Comparison of ENCODE assay signal across 8 cellular contexts in genomic region chr11:66467034-66467659, GRCh38. TPM values are rescaled to one million over a fixed set of nuclear protein-coding genes. Genes with fewer than 3 reads are reported as not detected.
DNase-seq lines count a peak whose midpoint lies in the region; ATAC-seq, FAIRE-seq and TF ChIP-seq lines count a peak whose summit lies in the region.

No MANE protein-coding gene starts in this region.

- no peak overlapping the region for H3K14ac ChIP-seq in H9 (ENCODE audit: insufficient read depth, low read length)

- H4K5ac ChIP-seq in H9 (ENCODE audit: insufficient read length, low read depth, low read length): no peak overlapping the region

- H2BK20ac ChIP-seq in H9 (ENCODE audit: low read depth, low read length, poor library complexity, severe bottlenecking): no peak overlapping the region

- peak overlapping the region; percentile 74 to 92 for H3K4me3 Mint-ChIP-seq in H9
- H3K4me3 Mint-ChIP-seq in brain: peak overlapping the region; percentile 89 to 96 (median 95)
- H3K4me3 Mint-ChIP-seq in stimulated activated memory B cell treated with anti-CD40 and anti-IgM and Interleukin-4, amounts not matched to agents 10 μg/mL and 1 μg/mL and 100 μg/mL, for 72 hours: peak overlapping the region; percentile 79

- no peak overlapping the region for H3K23ac ChIP-seq in H9 (ENCODE audit: insufficient read length, low read depth, low read length)

- H4K91ac ChIP-seq in H9 (ENCODE audit: insufficient read length, low read depth, low read length): no peak overlapping the region

- no peak overlapping the region for H2BK12ac ChIP-seq in H9 (ENCODE audit: insufficient read length, low read depth, low read length)

- peak overlapping the region; percentile 73 for H3K4me2 ChIP-seq in H9 (ENCODE audit: insufficient read depth, insufficient read length, low read length)

- H3K79me1 ChIP-seq in H9 (ENCODE audit: insufficient read depth, low read depth, low read length, poor library complexity, severe bottlenecking): no peaks in the 10 kb centered on the region

- H3K56ac ChIP-seq in H9 (ENCODE audit: insufficient read length, low read depth, low read length): no peak overlapping the region

- no peak overlapping the region for H3K18ac ChIP-seq in H9 (ENCODE audit: insufficient read length, low read depth, low read length)

- peaks cover 21 to 36% of the 10 kb centered on the region in 2 experiments for H3K4me1 Mint-ChIP-seq in H9
- H3K4me1 Mint-ChIP-seq in brain: peaks cover 35% of the 10 kb centered on the region
- peaks cover 33% of the 10 kb centered on the region for H3K4me1 Mint-ChIP-seq in stimulated activated memory B cell treated with anti-CD40 and anti-IgM and Interleukin-4, amounts not matched to agents 10 μg/mL and 1 μg/mL and 100 μg/mL, for 72 hours

- no peaks in the 10 kb centered on the region; the same call in 1 of the 2 replicates for H3K4me1 ChIP-seq in H9 (ENCODE audit: insufficient read depth, low read length)

- no peaks in the 10 kb centered on the region for H3K9me3 ChIP-seq in H9 (ENCODE audit: control insufficient read depth, low read depth, low read length)

- FAIRE-seq in RCC 7860 (lab: Jason Lieb, UNC): no peak

- DNase-seq in activated T-cell treated with anti-CD3 and anti-CD28 coated beads for 1 hour (ENCODE audit: low read depth) (peak; percentile 30), activated T-cell treated with anti-CD3 and anti-CD28 coated beads for 4 hours (no peak), H9 (no peak), NCI-H2171 treated with DMSO at 0.1 percent for 48 hours (lab: John Stamatoyannopoulos, UW) (peak; percentile 56), kidney tubule cell (ENCODE audit: low spot score) (peak; percentile 25), RCC 7860 (ENCODE audit: low spot score) (no peak)

- peak overlapping the region; percentile 34 for H3K9ac ChIP-seq in H9 (ENCODE audit: extremely low read depth, insufficient read length, low read length)

- no peak overlapping the region for H3T11ph ChIP-seq in H9 (ENCODE audit: low read length)

- H3K4ac ChIP-seq in H9 (ENCODE audit: low read depth, low read length): no peak overlapping the region

- H2BK15ac ChIP-seq in H9 (ENCODE audit: low read depth, low read length): no peak overlapping the region

- H3K27ac Mint-ChIP-seq in H9: no peak overlapping the region; a peak in 1 of 7 replicates
- H3K27ac Mint-ChIP-seq in brain: peak overlapping the region; percentile 56 to 94 (median 88)
- H3K27ac Mint-ChIP-seq in stimulated activated memory B cell treated with anti-CD40 and anti-IgM and Interleukin-4, amounts not matched to agents 10 μg/mL and 1 μg/mL and 100 μg/mL, for 72 hours: peak overlapping the region; percentile 78

- no peak overlapping the region for H4K8ac ChIP-seq in H9 (replicated peaks; ENCODE audit: insufficient read length, low read depth, low read length)

- H3K9me3 Mint-ChIP-seq in H9 (peaks cover 10 to 16% of the 10 kb centered on the region in 2 experiments; a peak in 4 of 5 replicates), brain (peaks cover 7 to 13% (median 8%) of the 10 kb centered on the region in 5 experiments)
- no peaks in the 10 kb centered on the region for H3K9me3 Mint-ChIP-seq in stimulated activated memory B cell treated with anti-CD40 and anti-IgM and Interleukin-4, amounts not matched to agents 10 μg/mL and 1 μg/mL and 100 μg/mL, for 72 hours

- peak; percentile 44 for TF ChIP-seq CTCF in H9 (conservative IDR thresholded peaks at IDR 0.05)
- TF ChIP-seq CTCF in brain (conservative IDR thresholded peaks at IDR 0.05): peak; percentile 21 to 38

- H3K36me3 Mint-ChIP-seq in H9 (ENCODE audit: insufficient read depth in 1 of 3, low read depth in 3 of 3) (peaks cover 2 to 27% (median 7%) of the 10 kb centered on the region in 3 experiments; a peak in 6 of 7 replicates), brain (peaks cover 7% of the 10 kb centered on the region)
- peaks cover 6% of the 10 kb centered on the region for H3K36me3 Mint-ChIP-seq in stimulated activated memory B cell treated with anti-CD40 and anti-IgM and Interleukin-4, amounts not matched to agents 10 μg/mL and 1 μg/mL and 100 μg/mL, for 72 hours

- no peaks in the 10 kb centered on the region for H3K79me2 ChIP-seq in H9 (ENCODE audit: insufficient read depth, low read length)

- H2AK5ac ChIP-seq in H9 (ENCODE audit: insufficient read length, low read length): no peak overlapping the region

- no peak overlapping the region for H2BK120ac ChIP-seq in H9 (ENCODE audit: low read depth, low read length, poor library complexity, severe bottlenecking)

- H3K23me2 ChIP-seq in H9 (ENCODE audit: insufficient read length, low read depth, low read length, poor library complexity, severe bottlenecking): peaks cover 6% of the 10 kb centered on the region

- no CpG with 5 or more reads among the region's 72 CpGs for WGBS in H9 (ENCODE audit: extremely low coverage, insufficient read length, low lambda C conversion rate)

- no peak overlapping the region for H2BK5ac ChIP-seq in H9 (ENCODE audit: insufficient read length, low read length)

- H4K20me1 ChIP-seq in H9 (ENCODE audit: control insufficient read depth, insufficient read depth, insufficient read length): no peaks in the 10 kb centered on the region

- ATAC-seq in stimulated activated memory B cell treated with anti-CD40 and anti-IgM and Interleukin-4, amounts not matched to agents 10 μg/mL and 1 μg/mL and 100 μg/mL, for 72 hours: peak; percentile 73

- H3K27me3 ChIP-seq in H9 (ENCODE audit: insufficient read depth, low read length): no peaks in the 10 kb centered on the region

- H3K27me3 Mint-ChIP-seq in H9 (ENCODE audit: low read depth) (peaks cover 8% of the 10 kb centered on the region), brain (peaks cover 3% of the 10 kb centered on the region)
- no peaks in the 10 kb centered on the region for H3K27me3 Mint-ChIP-seq in stimulated activated memory B cell treated with anti-CD40 and anti-IgM and Interleukin-4, amounts not matched to agents 10 μg/mL and 1 μg/mL and 100 μg/mL, for 72 hours

- no peak overlapping the region for H3K27ac ChIP-seq in H9 (ENCODE audit: insufficient read length, low read depth, low read length)

- no peak overlapping the region for H2AFZ ChIP-seq in H9 (ENCODE audit: low read length)

RNA-seq across cellular contexts. Expression of gene PELI3, which starts 0.4 kb away (rescaled TPM):
- 9.3 and 10.3 TPM in 2 replicates for total RNA-seq in H9 (2021)
- polyA plus RNA-seq in brain (ENCODE audit: insufficient read depth, low read depth, low replicate concordance): 27.7 TPM

RNA-seq across cellular contexts. Expression of gene DPP3, which starts 13.1 kb away (rescaled TPM):
- 83.1 and 85.3 TPM in 2 replicates for total RNA-seq in H9 (2021)
- 64.5 TPM for polyA plus RNA-seq in brain (ENCODE audit: insufficient read depth, low read depth, low replicate concordance)

RNA-seq across cellular contexts. Expression of gene MRPL11, which starts 28.5 kb away (rescaled TPM):
- total RNA-seq in H9 (2021): 105 and 106 TPM in 2 replicates
- 75.6 TPM for polyA plus RNA-seq in brain (ENCODE audit: insufficient read depth, low read depth, low replicate concordance)

RNA-seq across cellular contexts. Expression of gene BBS1, which starts 43.3 kb away (rescaled TPM):
- total RNA-seq in H9 (2021): 27.2 and 29.5 TPM in 2 replicates
- 53.7 TPM for polyA plus RNA-seq in brain (ENCODE audit: insufficient read depth, low read depth, low replicate concordance)

RNA-seq across cellular contexts. Expression of gene NPAS4, which starts 46.3 kb away (rescaled TPM):
- 1.6 and 1.8 TPM in 2 replicates for total RNA-seq in H9 (2021)
- polyA plus RNA-seq in brain (ENCODE audit: insufficient read depth, low read depth, low replicate concordance): not detected

Comparison
In these comparisons a context has a peak if more than half of its experiments do, and no peak if none do; other contexts are left out.
1. DNase-seq: peak in activated T-cell treated with anti-CD3 and anti-CD28 coated beads for 1 hour (single experiment), NCI-H2171 treated with DMSO at 0.1 percent for 48 hours (single experiment) and kidney tubule cell (single experiment); none in activated T-cell treated with anti-CD3 and anti-CD28 coated beads for 4 hours (single experiment), H9 (single experiment) and RCC 7860 (single experiment).
2. H3K27ac Mint-ChIP-seq: peak in brain (5 of 5) and stimulated activated memory B cell treated with anti-CD40 and anti-IgM and Interleukin-4, amounts not matched to agents 10 μg/mL and 1 μg/mL and 100 μg/mL, for 72 hours (single experiment); none in H9 (0 of 3).
3. Peak in every context shown above with its lines, with median percentiles within 50 percentile points of each other: H3K4me3 Mint-ChIP-seq.